ENCODE assay signal across 1 cellular context in the genomic region with DNA sequence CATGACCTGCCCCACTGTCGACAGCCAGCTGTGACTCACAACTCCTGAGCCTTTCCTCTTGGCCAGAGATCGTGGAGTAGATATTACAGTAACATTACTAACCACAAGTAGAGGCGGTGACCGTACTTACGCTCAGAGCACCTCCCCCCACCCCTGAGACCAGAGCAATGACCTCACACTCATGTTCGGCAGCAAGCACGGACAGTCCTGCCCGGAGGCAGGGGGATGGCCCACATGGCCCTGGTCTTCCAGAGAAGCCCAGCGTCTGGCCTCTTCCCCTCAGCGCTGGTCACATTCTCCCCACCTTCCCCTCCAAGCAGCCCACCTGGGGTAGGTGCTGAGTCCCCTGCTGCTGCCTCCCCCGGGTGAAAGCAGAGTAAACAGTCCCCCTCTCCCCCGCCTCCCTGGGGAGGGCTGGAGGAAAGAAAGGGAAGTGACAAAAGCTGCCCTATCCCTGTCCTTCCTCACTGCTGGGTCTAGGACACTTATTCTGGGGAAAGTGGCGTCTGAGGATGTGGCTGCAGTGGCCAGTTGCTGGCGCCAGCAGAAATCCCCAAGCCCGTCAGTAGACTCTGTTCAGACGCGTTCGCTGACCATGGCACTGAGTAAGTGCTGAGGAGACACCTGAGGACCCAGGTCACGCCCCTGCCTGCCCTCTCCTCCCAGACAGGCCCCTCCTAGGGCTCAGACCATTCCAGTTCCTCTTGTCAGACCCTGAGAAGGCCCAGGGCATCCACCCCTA.
TF ChIP-seq lines count a peak whose summit lies in the region.

No MANE protein-coding gene starts in this region.

TF ChIP-seq in K562, 482 proteins besides CTCF, POLR2A, EP300 and RAD21 (continued from another document and continues in another):
- TF ChIP-seq, protein P1, sequence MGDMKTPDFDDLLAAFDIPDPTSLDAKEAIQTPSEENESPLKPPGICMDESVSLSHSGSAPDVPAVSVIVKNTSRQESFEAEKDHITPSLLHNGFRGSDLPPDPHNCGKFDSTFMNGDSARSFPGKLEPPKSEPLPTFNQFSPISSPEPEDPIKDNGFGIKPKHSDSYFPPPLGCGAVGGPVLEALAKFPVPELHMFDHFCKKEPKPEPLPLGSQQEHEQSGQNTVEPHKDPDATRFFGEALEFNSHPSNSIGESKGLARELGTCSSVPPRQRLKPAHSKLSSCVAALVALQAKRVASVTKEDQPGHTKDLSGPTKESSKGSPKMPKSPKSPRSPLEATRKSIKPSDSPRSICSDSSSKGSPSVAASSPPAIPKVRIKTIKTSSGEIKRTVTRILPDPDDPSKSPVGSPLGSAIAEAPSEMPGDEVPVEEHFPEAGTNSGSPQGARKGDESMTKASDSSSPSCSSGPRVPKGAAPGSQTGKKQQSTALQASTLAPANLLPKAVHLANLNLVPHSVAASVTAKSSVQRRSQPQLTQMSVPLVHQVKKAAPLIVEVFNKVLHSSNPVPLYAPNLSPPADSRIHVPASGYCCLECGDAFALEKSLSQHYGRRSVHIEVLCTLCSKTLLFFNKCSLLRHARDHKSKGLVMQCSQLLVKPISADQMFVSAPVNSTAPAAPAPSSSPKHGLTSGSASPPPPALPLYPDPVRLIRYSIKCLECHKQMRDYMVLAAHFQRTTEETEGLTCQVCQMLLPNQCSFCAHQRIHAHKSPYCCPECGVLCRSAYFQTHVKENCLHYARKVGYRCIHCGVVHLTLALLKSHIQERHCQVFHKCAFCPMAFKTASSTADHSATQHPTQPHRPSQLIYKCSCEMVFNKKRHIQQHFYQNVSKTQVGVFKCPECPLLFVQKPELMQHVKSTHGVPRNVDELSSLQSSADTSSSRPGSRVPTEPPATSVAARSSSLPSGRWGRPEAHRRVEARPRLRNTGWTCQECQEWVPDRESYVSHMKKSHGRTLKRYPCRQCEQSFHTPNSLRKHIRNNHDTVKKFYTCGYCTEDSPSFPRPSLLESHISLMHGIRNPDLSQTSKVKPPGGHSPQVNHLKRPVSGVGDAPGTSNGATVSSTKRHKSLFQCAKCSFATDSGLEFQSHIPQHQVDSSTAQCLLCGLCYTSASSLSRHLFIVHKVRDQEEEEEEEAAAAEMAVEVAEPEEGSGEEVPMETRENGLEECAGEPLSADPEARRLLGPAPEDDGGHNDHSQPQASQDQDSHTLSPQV (IDR thresholded peaks at IDR 0.05): peak; percentile 100
- TF ChIP-seq ZNF232 (CRISPR knock-in tag; IDR thresholded peaks at IDR 0.05): no peak
- 0 out of 2 replicates have a peak, but pooled peaks have one; percentile 10 for TF ChIP-seq ZNF695 (CRISPR knock-in tag; IDR thresholded peaks at IDR 0.05)
- no peak; the same call in 1 of the 2 replicates for TF ChIP-seq ZNF431 (CRISPR knock-in tag; IDR thresholded peaks at IDR 0.05)
- TF ChIP-seq MAFG (tag; conservative IDR thresholded peaks at IDR 0.05): peak; percentile 51; the same call in 1 of the 2 replicates
- TF ChIP-seq FOXM1 (IDR thresholded peaks at IDR 0.05; ENCODE audit: low read depth): peak; percentile 52
- no peak for TF ChIP-seq FOXM1 (CRISPR knock-in tag; IDR thresholded peaks at IDR 0.05; ENCODE audit: low read depth)
- TF ChIP-seq RFX1 (IDR thresholded peaks at IDR 0.05): no peak
- peak; percentile 96; the same call in 1 of the 2 replicates for TF ChIP-seq KLF6 (CRISPR knock-in tag; IDR thresholded peaks at IDR 0.05; ENCODE audit: borderline replicate concordance)
- TF ChIP-seq ETV1 (tag; conservative IDR thresholded peaks at IDR 0.05; ENCODE audit: low read depth): peak; percentile 85
- TF ChIP-seq NR2C1 (IDR thresholded peaks at IDR 0.05): peak; percentile 93
- peak; percentile 96 for TF ChIP-seq NR2C1 (tag; IDR thresholded peaks at IDR 0.05)
- TF ChIP-seq TSC22D4 (tag; IDR thresholded peaks at IDR 0.05): no peak
- no peak for TF ChIP-seq HNRNPK (IDR thresholded peaks at IDR 0.05; ENCODE audit: low read depth, low read length, poor library complexity, severe bottlenecking)
- no peak for TF ChIP-seq WHSC1 (IDR thresholded peaks at IDR 0.05; ENCODE audit: low read length)
- TF ChIP-seq XRCC5 (IDR thresholded peaks at IDR 0.05; ENCODE audit: low read depth, low read length): peak; percentile 92
- TF ChIP-seq, protein P2, sequence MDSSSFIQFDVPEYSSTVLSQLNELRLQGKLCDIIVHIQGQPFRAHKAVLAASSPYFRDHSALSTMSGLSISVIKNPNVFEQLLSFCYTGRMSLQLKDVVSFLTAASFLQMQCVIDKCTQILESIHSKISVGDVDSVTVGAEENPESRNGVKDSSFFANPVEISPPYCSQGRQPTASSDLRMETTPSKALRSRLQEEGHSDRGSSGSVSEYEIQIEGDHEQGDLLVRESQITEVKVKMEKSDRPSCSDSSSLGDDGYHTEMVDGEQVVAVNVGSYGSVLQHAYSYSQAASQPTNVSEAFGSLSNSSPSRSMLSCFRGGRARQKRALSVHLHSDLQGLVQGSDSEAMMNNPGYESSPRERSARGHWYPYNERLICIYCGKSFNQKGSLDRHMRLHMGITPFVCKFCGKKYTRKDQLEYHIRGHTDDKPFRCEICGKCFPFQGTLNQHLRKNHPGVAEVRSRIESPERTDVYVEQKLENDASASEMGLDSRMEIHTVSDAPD (CRISPR knock-in tag; IDR thresholded peaks at IDR 0.05): peak; percentile 85; the same call in 1 of the 2 replicates
- TF ChIP-seq, protein P3, sequence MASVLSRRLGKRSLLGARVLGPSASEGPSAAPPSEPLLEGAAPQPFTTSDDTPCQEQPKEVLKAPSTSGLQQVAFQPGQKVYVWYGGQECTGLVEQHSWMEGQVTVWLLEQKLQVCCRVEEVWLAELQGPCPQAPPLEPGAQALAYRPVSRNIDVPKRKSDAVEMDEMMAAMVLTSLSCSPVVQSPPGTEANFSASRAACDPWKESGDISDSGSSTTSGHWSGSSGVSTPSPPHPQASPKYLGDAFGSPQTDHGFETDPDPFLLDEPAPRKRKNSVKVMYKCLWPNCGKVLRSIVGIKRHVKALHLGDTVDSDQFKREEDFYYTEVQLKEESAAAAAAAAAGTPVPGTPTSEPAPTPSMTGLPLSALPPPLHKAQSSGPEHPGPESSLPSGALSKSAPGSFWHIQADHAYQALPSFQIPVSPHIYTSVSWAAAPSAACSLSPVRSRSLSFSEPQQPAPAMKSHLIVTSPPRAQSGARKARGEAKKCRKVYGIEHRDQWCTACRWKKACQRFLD (CRISPR knock-in tag; IDR thresholded peaks at IDR 0.05): peak; percentile 99
- TF ChIP-seq TBL1XR1 (IDR thresholded peaks at IDR 0.05; ENCODE audit: low read length in 2 of 2): peak; percentile 76 to 91; a peak in 3 of 4 replicates
- no peak for TF ChIP-seq POLR3G (IDR thresholded peaks at IDR 0.05; ENCODE audit: extremely low read depth, insufficient read length, insufficient replicate concordance)
- peak; percentile 97 for TF ChIP-seq NBN (IDR thresholded peaks at IDR 0.05; ENCODE audit: low read depth)
- TF ChIP-seq, protein P4, sequence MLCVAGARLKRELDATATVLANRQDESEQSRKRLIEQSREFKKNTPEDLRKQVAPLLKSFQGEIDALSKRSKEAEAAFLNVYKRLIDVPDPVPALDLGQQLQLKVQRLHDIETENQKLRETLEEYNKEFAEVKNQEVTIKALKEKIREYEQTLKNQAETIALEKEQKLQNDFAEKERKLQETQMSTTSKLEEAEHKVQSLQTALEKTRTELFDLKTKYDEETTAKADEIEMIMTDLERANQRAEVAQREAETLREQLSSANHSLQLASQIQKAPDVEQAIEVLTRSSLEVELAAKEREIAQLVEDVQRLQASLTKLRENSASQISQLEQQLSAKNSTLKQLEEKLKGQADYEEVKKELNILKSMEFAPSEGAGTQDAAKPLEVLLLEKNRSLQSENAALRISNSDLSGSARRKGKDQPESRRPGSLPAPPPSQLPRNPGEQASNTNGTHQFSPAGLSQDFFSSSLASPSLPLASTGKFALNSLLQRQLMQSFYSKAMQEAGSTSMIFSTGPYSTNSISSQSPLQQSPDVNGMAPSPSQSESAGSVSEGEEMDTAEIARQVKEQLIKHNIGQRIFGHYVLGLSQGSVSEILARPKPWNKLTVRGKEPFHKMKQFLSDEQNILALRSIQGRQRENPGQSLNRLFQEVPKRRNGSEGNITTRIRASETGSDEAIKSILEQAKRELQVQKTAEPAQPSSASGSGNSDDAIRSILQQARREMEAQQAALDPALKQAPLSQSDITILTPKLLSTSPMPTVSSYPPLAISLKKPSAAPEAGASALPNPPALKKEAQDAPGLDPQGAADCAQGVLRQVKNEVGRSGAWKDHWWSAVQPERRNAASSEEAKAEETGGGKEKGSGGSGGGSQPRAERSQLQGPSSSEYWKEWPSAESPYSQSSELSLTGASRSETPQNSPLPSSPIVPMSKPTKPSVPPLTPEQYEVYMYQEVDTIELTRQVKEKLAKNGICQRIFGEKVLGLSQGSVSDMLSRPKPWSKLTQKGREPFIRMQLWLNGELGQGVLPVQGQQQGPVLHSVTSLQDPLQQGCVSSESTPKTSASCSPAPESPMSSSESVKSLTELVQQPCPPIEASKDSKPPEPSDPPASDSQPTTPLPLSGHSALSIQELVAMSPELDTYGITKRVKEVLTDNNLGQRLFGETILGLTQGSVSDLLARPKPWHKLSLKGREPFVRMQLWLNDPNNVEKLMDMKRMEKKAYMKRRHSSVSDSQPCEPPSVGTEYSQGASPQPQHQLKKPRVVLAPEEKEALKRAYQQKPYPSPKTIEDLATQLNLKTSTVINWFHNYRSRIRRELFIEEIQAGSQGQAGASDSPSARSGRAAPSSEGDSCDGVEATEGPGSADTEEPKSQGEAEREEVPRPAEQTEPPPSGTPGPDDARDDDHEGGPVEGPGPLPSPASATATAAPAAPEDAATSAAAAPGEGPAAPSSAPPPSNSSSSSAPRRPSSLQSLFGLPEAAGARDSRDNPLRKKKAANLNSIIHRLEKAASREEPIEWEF (CRISPR knock-in tag; IDR thresholded peaks at IDR 0.05): peak; percentile 96
- TF ChIP-seq HIVEP1 (CRISPR knock-in tag; IDR thresholded peaks at IDR 0.05): peak; percentile 91
- peak; percentile 87 for TF ChIP-seq CREB1 (IDR thresholded peaks at IDR 0.05)
- TF ChIP-seq CREB1 (CRISPR knock-in tag; IDR thresholded peaks at IDR 0.05): peak; percentile 92
- TF ChIP-seq COPS2 (conservative IDR thresholded peaks at IDR 0.05): no peak
- TF ChIP-seq, protein P5, sequence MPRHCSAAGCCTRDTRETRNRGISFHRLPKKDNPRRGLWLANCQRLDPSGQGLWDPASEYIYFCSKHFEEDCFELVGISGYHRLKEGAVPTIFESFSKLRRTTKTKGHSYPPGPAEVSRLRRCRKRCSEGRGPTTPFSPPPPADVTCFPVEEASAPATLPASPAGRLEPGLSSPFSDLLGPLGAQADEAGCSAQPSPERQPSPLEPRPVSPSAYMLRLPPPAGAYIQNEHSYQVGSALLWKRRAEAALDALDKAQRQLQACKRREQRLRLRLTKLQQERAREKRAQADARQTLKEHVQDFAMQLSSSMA (CRISPR knock-in tag; IDR thresholded peaks at IDR 0.05): peak; percentile 87; the same call in 1 of the 2 replicates
- TF ChIP-seq GABPB2 (CRISPR knock-in tag; conservative IDR thresholded peaks at IDR 0.05): no peak
- TF ChIP-seq, protein P6, sequence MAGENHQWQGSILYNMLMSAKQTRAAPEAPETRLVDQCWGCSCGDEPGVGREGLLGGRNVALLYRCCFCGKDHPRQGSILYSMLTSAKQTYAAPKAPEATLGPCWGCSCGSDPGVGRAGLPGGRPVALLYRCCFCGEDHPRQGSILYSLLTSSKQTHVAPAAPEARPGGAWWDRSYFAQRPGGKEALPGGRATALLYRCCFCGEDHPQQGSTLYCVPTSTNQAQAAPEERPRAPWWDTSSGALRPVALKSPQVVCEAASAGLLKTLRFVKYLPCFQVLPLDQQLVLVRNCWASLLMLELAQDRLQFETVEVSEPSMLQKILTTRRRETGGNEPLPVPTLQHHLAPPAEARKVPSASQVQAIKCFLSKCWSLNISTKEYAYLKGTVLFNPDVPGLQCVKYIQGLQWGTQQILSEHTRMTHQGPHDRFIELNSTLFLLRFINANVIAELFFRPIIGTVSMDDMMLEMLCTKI (IDR thresholded peaks at IDR 0.05; ENCODE audit: partially characterized antibody): no peak
- TF ChIP-seq, protein P7, sequence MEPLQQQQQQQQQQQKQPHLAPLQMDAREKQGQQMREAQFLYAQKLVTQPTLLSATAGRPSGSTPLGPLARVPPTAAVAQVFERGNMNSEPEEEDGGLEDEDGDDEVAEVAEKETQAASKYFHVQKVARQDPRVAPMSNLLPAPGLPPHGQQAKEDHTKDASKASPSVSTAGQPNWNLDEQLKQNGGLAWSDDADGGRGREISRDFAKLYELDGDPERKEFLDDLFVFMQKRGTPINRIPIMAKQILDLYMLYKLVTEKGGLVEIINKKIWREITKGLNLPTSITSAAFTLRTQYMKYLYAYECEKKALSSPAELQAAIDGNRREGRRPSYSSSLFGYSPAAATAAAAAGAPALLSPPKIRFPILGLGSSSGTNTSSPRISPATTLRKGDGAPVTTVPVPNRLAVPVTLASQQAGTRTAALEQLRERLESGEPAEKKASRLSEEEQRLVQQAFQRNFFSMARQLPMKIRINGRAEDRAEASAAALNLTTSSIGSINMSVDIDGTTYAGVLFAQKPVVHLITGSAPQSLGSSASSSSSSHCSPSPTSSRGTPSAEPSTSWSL (CRISPR knock-in tag; IDR thresholded peaks at IDR 0.05; ENCODE audit: borderline replicate concordance): peak; percentile 91; the same call in 1 of the 2 replicates
- peak; percentile 75 for TF ChIP-seq TCF3 (CRISPR knock-in tag; IDR thresholded peaks at IDR 0.05)
- TF ChIP-seq FOSL1 (tag; conservative IDR thresholded peaks at IDR 0.05): peak; percentile 99
- peak; percentile 79; the same call in 1 of the 2 replicates for TF ChIP-seq ZNF445 (CRISPR knock-in tag; IDR thresholded peaks at IDR 0.05; ENCODE audit: low read depth)
- TF ChIP-seq, protein P8, sequence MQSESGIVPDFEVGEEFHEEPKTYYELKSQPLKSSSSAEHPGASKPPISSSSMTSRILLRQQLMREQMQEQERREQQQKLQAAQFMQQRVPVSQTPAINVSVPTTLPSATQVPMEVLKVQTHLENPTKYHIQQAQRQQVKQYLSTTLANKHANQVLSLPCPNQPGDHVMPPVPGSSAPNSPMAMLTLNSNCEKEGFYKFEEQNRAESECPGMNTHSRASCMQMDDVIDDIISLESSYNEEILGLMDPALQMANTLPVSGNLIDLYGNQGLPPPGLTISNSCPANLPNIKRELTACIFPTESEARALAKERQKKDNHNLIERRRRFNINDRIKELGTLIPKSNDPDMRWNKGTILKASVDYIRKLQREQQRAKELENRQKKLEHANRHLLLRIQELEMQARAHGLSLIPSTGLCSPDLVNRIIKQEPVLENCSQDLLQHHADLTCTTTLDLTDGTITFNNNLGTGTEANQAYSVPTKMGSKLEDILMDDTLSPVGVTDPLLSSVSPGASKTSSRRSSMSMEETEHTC (IDR thresholded peaks at IDR 0.05): peak; percentile 97
- peak; percentile 95 for TF ChIP-seq RHOXF2B (CRISPR knock-in tag; conservative IDR thresholded peaks at IDR 0.05)
- TF ChIP-seq FOXP1 (CRISPR knock-in tag; IDR thresholded peaks at IDR 0.05): no peak
- TF ChIP-seq SREBF2 (CRISPR knock-in tag; IDR thresholded peaks at IDR 0.05): peak; percentile 81; the same call in 1 of the 2 replicates
- TF ChIP-seq KLF16 (IDR thresholded peaks at IDR 0.05): peak; percentile 55
- 0 out of 2 replicates have a peak, but pooled peaks have one; percentile 39 for TF ChIP-seq ZC3H8 (IDR thresholded peaks at IDR 0.05)
- TF ChIP-seq ZNF785 (CRISPR knock-in tag; IDR thresholded peaks at IDR 0.05): no peak
- TF ChIP-seq MCM3 (IDR thresholded peaks at IDR 0.05): no peak
- no peak for TF ChIP-seq MEIS2 (IDR thresholded peaks at IDR 0.05; ENCODE audit: partially characterized antibody)
- peak; percentile 95 for TF ChIP-seq ZNF668 (CRISPR knock-in tag; IDR thresholded peaks at IDR 0.05)
